In the genomic region with DNA sequence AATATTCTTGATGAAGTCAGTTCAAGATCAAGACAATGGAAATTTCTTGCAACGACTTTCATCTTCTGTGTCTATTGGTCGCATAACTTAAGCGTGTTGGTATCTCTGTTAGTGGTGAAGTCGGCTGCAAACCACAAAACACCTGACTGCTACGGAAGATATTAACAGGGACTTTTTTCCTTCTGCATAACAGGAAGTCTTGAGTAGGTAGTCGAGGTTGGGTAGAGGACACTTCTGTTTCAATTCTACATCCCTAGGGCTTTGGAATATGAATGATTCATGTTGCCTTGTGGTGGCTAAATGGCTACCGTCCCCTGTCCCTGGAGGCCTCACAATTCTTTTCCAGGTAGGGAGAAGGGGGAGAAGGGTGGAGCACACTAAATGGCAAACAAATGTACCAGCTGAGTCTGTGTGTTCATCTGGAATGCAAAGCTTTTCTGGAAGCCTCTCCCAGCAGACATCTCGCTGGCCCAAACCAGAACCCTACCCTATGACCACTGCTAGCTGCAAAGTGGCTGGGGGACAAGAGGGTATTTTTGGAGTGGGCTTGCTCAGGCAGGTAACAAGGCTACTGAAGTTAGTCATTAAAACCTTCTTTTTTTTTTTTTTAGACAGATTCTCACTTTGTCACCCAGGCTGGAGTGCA, we compare ENCODE assay signal across 10 cellular contexts. TPM values are rescaled to one million over a fixed set of nuclear protein-coding genes. Genes with fewer than 3 reads are reported as not detected.
DNase-seq lines count a peak whose midpoint lies in the region; ATAC-seq and TF ChIP-seq lines count a peak whose summit lies in the region.
"Had no signal": no experiment of that assay in that cellular context is flagged by ENCODE, and none has a peak within 500 bp of the region (broad histone marks: within the 10 kb centered on the region; RNA-seq: fewer than 3 reads in every experiment).

No MANE protein-coding gene starts in this region.

- H3K27ac ChIP-seq in CD8-positive, alpha-beta memory T cell (ENCODE audit: low read depth, low read length): no peak overlapping the region
- H3K27ac ChIP-seq in Karpas-422 (ENCODE audit: low read length) (no peak overlapping the region), heart left ventricle (no peak overlapping the region)
- H3K27ac ChIP-seq: BLaER1 treated with 17β-estradiol and CSF1 and Interleukin-3, amounts not matched to agents 10 nM and 100 nM; coronary artery had no signal

- peaks cover 0 to 5% (median 0%) of the 10 kb centered on the region in 5 donors for H3K9me3 Mint-ChIP-seq in CD8-positive, alpha-beta memory T cell

- peaks cover 43% of the 10 kb centered on the region for H3K4me1 ChIP-seq in CD8-positive, alpha-beta memory T cell (ENCODE audit: insufficient read depth, low read length)
- no peaks in the 10 kb centered on the region for H3K4me1 ChIP-seq in Karpas-422 (ENCODE audit: low read length)
- no peaks in the 10 kb centered on the region for H3K4me1 ChIP-seq in heart left ventricle

- peaks cover 4 to 5% of the 10 kb centered on the region in 2 donors for H3K27me3 Mint-ChIP-seq in CD8-positive, alpha-beta memory T cell

- H3K27me3 ChIP-seq in CD8-positive, alpha-beta memory T cell (ENCODE audit: insufficient read depth, low read length, poor library complexity, severe bottlenecking): no peaks in the 10 kb centered on the region
- H3K27me3 ChIP-seq in Karpas-422 (ENCODE audit: low read length) (no peaks in the 10 kb centered on the region), heart left ventricle (peaks cover 0 to 28% (median 5%) of the 10 kb centered on the region in 9 donors)
- H3K27me3 ChIP-seq: BLaER1 treated with 17β-estradiol and CSF1 and Interleukin-3, amounts not matched to agents 10 nM and 100 nM had no signal

- intact Hi-C loops in heart left ventricle (cut with DNase I): no loop called here

- peak in 3 of 5 donors; percentile 36 to 73 (median 51) for DNase-seq in CD8-positive, alpha-beta memory T cell
- peak; percentile 59 for DNase-seq in NCI-H1436 (lab: John Stamatoyannopoulos, UW)
- DNase-seq in activated naive CD4-positive, alpha-beta T cell treated with anti-CD3 and anti-CD28 coated beads, Interleukin-2, amount 50 U/mL, for 16 hours: peak; percentile 32
- DNase-seq in HuH-7 (ENCODE audit: low spot score): no peak
- DNase-seq in Karpas-422: no peak
- DNase-seq in heart left ventricle: no peak

- peaks cover 13 to 28% (median 18%) of the 10 kb centered on the region in 3 donors for H3K4me1 Mint-ChIP-seq in CD8-positive, alpha-beta memory T cell

- H3K9me3 ChIP-seq in CD8-positive, alpha-beta memory T cell (ENCODE audit: low read length): no peaks in the 10 kb centered on the region
- no peaks in the 10 kb centered on the region for H3K9me3 ChIP-seq in Karpas-422 (ENCODE audit: low read length)
- H3K9me3 ChIP-seq in heart left ventricle: no peaks in the 10 kb centered on the region
- H3K9me3 ChIP-seq: BLaER1 treated with 17β-estradiol and CSF1 and Interleukin-3, amounts not matched to agents 10 nM and 100 nM had no signal

- H3K79me2 ChIP-seq in Karpas-422 (ENCODE audit: low read length): no peaks in the 10 kb centered on the region

- no peak overlapping the region for H3K4me2 ChIP-seq in Karpas-422 (ENCODE audit: low read depth, low read length, poor library complexity, severe bottlenecking)

- H3K9me2 ChIP-seq in Karpas-422 (replicated peaks; ENCODE audit: insufficient read depth, low read length): no peaks in the 10 kb centered on the region

- H3K36me3 Mint-ChIP-seq in CD8-positive, alpha-beta memory T cell: no peaks in the 10 kb centered on the region

- no peak overlapping the region for H2AFZ ChIP-seq in Karpas-422 (ENCODE audit: low read length)

- ATAC-seq in GM21360 (IDR thresholded peaks at IDR 0.05; ENCODE audit: unreplicated experiment): peak; percentile 74
- no peak for ATAC-seq in GM18868 (IDR thresholded peaks at IDR 0.05; ENCODE audit: unreplicated experiment)
- no peak for ATAC-seq in heart left ventricle

- peak overlapping the region; percentile 29 to 92 (median 70) for H3K27ac Mint-ChIP-seq in CD8-positive, alpha-beta memory T cell

- WGBS in heart left ventricle, 4 donors: 66 to 78% (median 73%) methylated on average over 8 of the region's 8 CpGs

- H3K4me3 ChIP-seq in CD8-positive, alpha-beta memory T cell (ENCODE audit: low read length): peak overlapping the region; percentile 38
- H3K4me3 ChIP-seq in Karpas-422 (ENCODE audit: low read length) (no peak overlapping the region), heart left ventricle (no peak overlapping the region)
- H3K4me3 ChIP-seq: BLaER1 treated with 17β-estradiol and CSF1 and Interleukin-3, amounts not matched to agents 10 nM and 100 nM; coronary artery had no signal

- TF ChIP-seq CTCF in heart left ventricle (IDR thresholded peaks at IDR 0.05): no peak

- TF ChIP-seq POLR2A in heart left ventricle (IDR thresholded peaks at IDR 0.05): no peak

- no peaks in the 10 kb centered on the region for H4K20me1 ChIP-seq in Karpas-422 (ENCODE audit: insufficient read depth, low read depth, low read length)
- H4K20me1 ChIP-seq: BLaER1 treated with 17β-estradiol and CSF1 and Interleukin-3, amounts not matched to agents 10 nM and 100 nM had no signal

- H3K9ac ChIP-seq in Karpas-422 (ENCODE audit: low read length): no peak overlapping the region
- H3K9ac ChIP-seq: BLaER1 treated with 17β-estradiol and CSF1 and Interleukin-3, amounts not matched to agents 10 nM and 100 nM had no signal

- POLR2A ChIA-PET in CD8-positive, alpha-beta memory T cell (lab: Charles Lee): no interaction called here

- no peaks in the 10 kb centered on the region for H3K36me3 ChIP-seq in CD8-positive, alpha-beta memory T cell (ENCODE audit: insufficient read depth, low read length)
- H3K36me3 ChIP-seq in Karpas-422 (ENCODE audit: insufficient read depth, low read length) (no peaks in the 10 kb centered on the region), heart left ventricle (no peaks in the 10 kb centered on the region)
- H3K36me3 ChIP-seq: BLaER1 treated with 17β-estradiol and CSF1 and Interleukin-3, amounts not matched to agents 10 nM and 100 nM had no signal

- H3K4me3 Mint-ChIP-seq in CD8-positive, alpha-beta memory T cell: peak overlapping the region; percentile 37 to 69 (median 58)

- CTCF ChIA-PET in CD8-positive, alpha-beta memory T cell (lab: Charles Lee): interaction anchor here (2.1 kb wide), 1 partner anchor 23 kb away, joined by 7 read pairs; no protein-coding TSS in a partner anchor

RNA-seq across cellular contexts. Expression of a gene that starts 34.6 kb away (rescaled TPM):
- total RNA-seq in CD8-positive, alpha-beta memory T cell: not detected
- not detected for polyA plus RNA-seq in CD8-positive, alpha-beta memory T cell
- total RNA-seq in Karpas-422 (2014; rRNA removed; shearing (Covaris generic); ENCODE audit: low replicate concordance): not detected in 2 replicates
- total RNA-seq in heart left ventricle: under 1 TPM in 1 of 9 donors, not detected in 8; 0.19 TPM
- polyA plus RNA-seq in heart left ventricle: not detected

Comparison
In these comparisons a context has a peak if more than half of its experiments do, and no peak if none do; other contexts are left out.
1. DNase-seq: peak in CD8-positive, alpha-beta memory T cell (3 of 5), NCI-H1436 (single experiment) and activated naive CD4-positive, alpha-beta T cell treated with anti-CD3 and anti-CD28 coated beads, Interleukin-2, amount 50 U/mL, for 16 hours (single experiment); none in HuH-7 (single experiment), Karpas-422 (single experiment) and heart left ventricle (0 of 5).